ENCODE assay signal across 22 cellular contexts in the genomic region with DNA sequence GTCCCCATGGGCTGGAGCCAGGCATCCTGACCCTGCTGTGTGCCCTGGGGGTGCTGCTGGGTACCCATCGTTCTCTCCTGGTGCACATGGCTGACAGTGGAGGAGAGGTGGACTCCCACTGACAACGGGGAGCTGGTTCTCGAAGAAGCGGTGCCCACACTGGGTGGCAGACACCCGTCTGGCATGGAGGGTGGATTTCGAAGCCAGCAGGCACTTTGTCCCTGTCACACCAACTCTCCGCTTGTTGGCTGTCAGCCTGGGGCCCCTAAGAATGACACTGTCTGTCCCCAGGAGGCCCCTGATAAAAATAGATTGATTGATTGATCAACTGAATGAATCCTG. TPM values are rescaled to one million over a fixed set of nuclear protein-coding genes. Genes with fewer than 3 reads are reported as not detected.
"Had no signal": no experiment of that assay in that cellular context is flagged by ENCODE, and none has a peak within 500 bp of the region (broad histone marks: within the 10 kb centered on the region; RNA-seq: fewer than 3 reads in every experiment).

No MANE protein-coding gene starts in this region.

- H3K4me1 ChIP-seq: breast epithelium, esophagus squamous epithelium, parathyroid adenoma, testis, transverse colon had no signal

- H3K27ac ChIP-seq: breast epithelium, epithelial cell of prostate, esophagus squamous epithelium, neutrophil, parathyroid adenoma, testis, transverse colon had no signal

- ATAC-seq: left cardiac atrium had no signal

- H3K4me3 Mint-ChIP-seq: activated CD4-positive, alpha-beta T cell treated with anti-CD3 and anti-CD28 coated beads for 36 hours; activated T-helper 17 cell treated with anti-CD3 and anti-CD28 coated beads, Interleukin-2, amount 50 U/mL, for 72 hours; memory B cell; nephron had no signal

- H3K27ac Mint-ChIP-seq: activated CD4-positive, alpha-beta T cell treated with anti-CD3 and anti-CD28 coated beads for 36 hours; activated T-helper 17 cell treated with anti-CD3 and anti-CD28 coated beads, Interleukin-2, amount 50 U/mL, for 72 hours; memory B cell; nephron had no signal

- H3K27me3 ChIP-seq: breast epithelium, esophagus squamous epithelium, neutrophil, testis, transverse colon had no signal

- H3K4me3 ChIP-seq: breast epithelium, esophagus squamous epithelium, testis, transverse colon had no signal

- H3K9ac ChIP-seq: parathyroid adenoma had no signal

- DNase-seq: activated CD4-positive, alpha-beta T cell treated with anti-CD3 and anti-CD28 coated beads for 36 hours; activated CD4-positive, CD25-positive, alpha-beta regulatory T cell; activated gamma-delta T cell treated with Interleukin-2 at 50 U/mL for 16 hours; activated naive CD4-positive, alpha-beta T cell treated with anti-CD3 and anti-CD28 coated beads, Interleukin-2, amount 50 U/mL, for 16 hours; central memory CD4-positive, alpha-beta T cell; esophagus squamous epithelium; foreskin melanocyte; left cardiac atrium; right cardiac atrium; stimulated activated CD4-positive, alpha-beta T cell treated with anti-CD3 and anti-CD28 coated beads, Interleukin-4, amount 100 ng/mL, for 1 hour; stimulated activated naive CD8-positive, alpha-beta T cell treated with anti-CD3 and anti-CD28 coated beads, Interleukin-15, Interleukin-2, amounts not matched to agents 100 U/mL and 50 U/mL, for 24 hours; T-helper 1 cell; testis; transverse colon had no signal

- H3K36me3 ChIP-seq: breast epithelium, esophagus squamous epithelium, neutrophil, transverse colon had no signal

- H3K9me3 ChIP-seq: breast epithelium, esophagus squamous epithelium, neutrophil, testis, transverse colon had no signal

- H3K9me3 Mint-ChIP-seq: activated T-helper 17 cell treated with anti-CD3 and anti-CD28 coated beads, Interleukin-2, amount 50 U/mL, for 72 hours; memory B cell; nephron had no signal

- H3K27me3 Mint-ChIP-seq: activated CD4-positive, alpha-beta T cell treated with anti-CD3 and anti-CD28 coated beads for 36 hours; activated T-helper 17 cell treated with anti-CD3 and anti-CD28 coated beads, Interleukin-2, amount 50 U/mL, for 72 hours; memory B cell had no signal

RNA-seq across cellular contexts. Expression of a gene that starts 55.4 kb away (rescaled TPM):
- total RNA-seq: right cardiac atrium had no signal
- polyA plus RNA-seq: keratinocyte had no signal
